ENCODE assay signal across 8 cellular contexts in genomic region chr7:12688771-12689170, GRCh38. TPM values are rescaled to one million over a fixed set of nuclear protein-coding genes. Genes with fewer than 3 reads are reported as not detected.
DNase-seq lines count a peak whose midpoint lies in the region; ATAC-seq and TF ChIP-seq lines count a peak whose summit lies in the region.
"Not testable (repeated sequence)": the region's sequence is repeated elsewhere in the genome, so short reads cannot be mapped to it uniquely, and the experiment has no call there.

No MANE protein-coding gene starts in this region.

- not testable (repeated sequence) for H3K36me3 Mint-ChIP-seq in CD4-positive, CD25-positive, alpha-beta regulatory T cell
- peaks cover 27% of the 10 kb centered on the region for H3K36me3 Mint-ChIP-seq in activated T-helper 17 cell treated with anti-CD3 and anti-CD28 coated beads, Interleukin-2, amount 50 U/mL, for 72 hours (ENCODE audit: low read depth)

- 73% methylated on average over 2 of the region's 2 CpGs for WGBS in right lobe of liver (ENCODE audit: insufficient coverage, low coverage, low lambda C conversion rate, missing lambda C conversion rate)
- WGBS in neuronal stem cell (ENCODE audit: extremely low coverage in 2 of 2, insufficient read length in 2 of 2, insufficient replicate concordance in 1 of 2), 2 donors, result no CpG with 5 or more reads among the region's 2 CpGs
- WGBS in stomach, 5 donors, result 41 to 47% (median 46%) methylated on average over 1 to 2 of the region's 2 CpGs

- ATAC-seq in CD4-positive, CD25-positive, alpha-beta regulatory T cell (ENCODE audit: low read depth in 2 of 2); activated T-helper 17 cell treated with anti-CD3 and anti-CD28 coated beads, Interleukin-2, amount 50 U/mL, for 72 hours (replicated peaks); right lobe of liver: not testable (repeated sequence)

- H2BK5ac ChIP-seq in neuronal stem cell (ENCODE audit: low read length), result not testable (repeated sequence)

- not testable (repeated sequence) for H2BK12ac ChIP-seq in neuronal stem cell (ENCODE audit: low read length)

- H3K23ac ChIP-seq in neuronal stem cell (ENCODE audit: low read depth, low read length, poor library complexity), result not testable (repeated sequence)

- not testable (repeated sequence) for H2AK5ac ChIP-seq in neuronal stem cell (ENCODE audit: low read depth, low read length)

- H2AFZ ChIP-seq in neuronal stem cell (ENCODE audit: low read length), result not testable (repeated sequence)

- not testable (repeated sequence) for H3K27ac ChIP-seq in CD4-positive, CD25-positive, alpha-beta regulatory T cell (ENCODE audit: insufficient read depth, low read length, poor library complexity, severe bottlenecking); right lobe of liver; neuronal stem cell (replicated peaks; ENCODE audit: low read length); stomach

- not testable (repeated sequence) for H3K18ac ChIP-seq in neuronal stem cell (ENCODE audit: low read length)

- H2BK120ac ChIP-seq in neuronal stem cell (ENCODE audit: low read depth, low read length), result not testable (repeated sequence)

- H3K36me3 ChIP-seq in CD4-positive, CD25-positive, alpha-beta regulatory T cell (ENCODE audit: control insufficient read depth, insufficient read depth, low read length); right lobe of liver; stomach: not testable (repeated sequence)
- H3K36me3 ChIP-seq in neuronal stem cell (replicated peaks in 1 of 2; ENCODE audit: control insufficient read depth in 2 of 2, insufficient read depth in 2 of 2, low read length in 2 of 2), result peaks cover 0 to 50% of the 10 kb centered on the region in 2 donors

- not testable (repeated sequence) for H3K9me3 Mint-ChIP-seq in CD4-positive, CD25-positive, alpha-beta regulatory T cell; activated T-helper 17 cell treated with anti-CD3 and anti-CD28 coated beads, Interleukin-2, amount 50 U/mL, for 72 hours

- H4K8ac ChIP-seq in neuronal stem cell (ENCODE audit: low read depth, low read length), result not testable (repeated sequence)

- not testable (repeated sequence) for H3K4me3 ChIP-seq in CD4-positive, CD25-positive, alpha-beta regulatory T cell (ENCODE audit: low read depth, low read length)
- peak overlapping the region; percentile 72 for H3K4me3 ChIP-seq in NB4 (ENCODE audit: low read depth, low read length)
- H3K4me3 ChIP-seq in choroid plexus epithelial cell (ENCODE audit: low read depth, low read length), result peak overlapping the region; percentile 49
- peak overlapping the region; percentile 52 for H3K4me3 ChIP-seq in fibroblast of the aortic adventitia (ENCODE audit: low read depth, low read length)
- H3K4me3 ChIP-seq in right lobe of liver, result peak overlapping the region in 2 of 3 donors; percentile 5 to 15
- H3K4me3 ChIP-seq in neuronal stem cell (ENCODE audit: low read length in 2 of 2), result peak overlapping the region in 1 of 2 donors; percentile 68
- H3K4me3 ChIP-seq in stomach, result peak overlapping the region; percentile 64 to 97 (median 86)

- TF ChIP-seq CTCF in NB4 (IDR thresholded peaks at IDR 0.05; ENCODE audit: low read depth, low read length); choroid plexus epithelial cell (conservative IDR thresholded peaks at IDR 0.05; ENCODE audit: low read depth, low read length); fibroblast of the aortic adventitia (IDR thresholded peaks at IDR 0.05; ENCODE audit: insufficient read depth, low read length); right lobe of liver (IDR thresholded peaks at IDR 0.05); stomach (IDR thresholded peaks at IDR 0.05): not testable (repeated sequence)

- not testable (repeated sequence) for H3K27me3 Mint-ChIP-seq in CD4-positive, CD25-positive, alpha-beta regulatory T cell; activated T-helper 17 cell treated with anti-CD3 and anti-CD28 coated beads, Interleukin-2, amount 50 U/mL, for 72 hours

- H3K27ac Mint-ChIP-seq in CD4-positive, CD25-positive, alpha-beta regulatory T cell, result peak overlapping the region in 1 of 3 donors; percentile 93
- H3K27ac Mint-ChIP-seq in activated T-helper 17 cell treated with anti-CD3 and anti-CD28 coated beads, Interleukin-2, amount 50 U/mL, for 72 hours, result not testable (repeated sequence)

- H3K79me1 ChIP-seq in neuronal stem cell (ENCODE audit: low read depth, low read length), result not testable (repeated sequence)

- H3K9ac ChIP-seq in neuronal stem cell (ENCODE audit: low read depth, low read length, poor library complexity), result not testable (repeated sequence)

- TF ChIP-seq POLR2A in NB4 (IDR thresholded peaks at IDR 0.05; ENCODE audit: extremely low read depth, insufficient read length); right lobe of liver (IDR thresholded peaks at IDR 0.05); stomach (IDR thresholded peaks at IDR 0.05): not testable (repeated sequence)

- peaks cover 15% of the 10 kb centered on the region for H3K4me1 ChIP-seq in CD4-positive, CD25-positive, alpha-beta regulatory T cell (ENCODE audit: control insufficient read depth, insufficient read depth, low read length, poor library complexity, severe bottlenecking)
- H3K4me1 ChIP-seq in right lobe of liver; neuronal stem cell (ENCODE audit: control insufficient read depth in 2 of 2, insufficient read depth in 1 of 2, low read depth in 1 of 2, low read length in 2 of 2): not testable (repeated sequence)
- H3K4me1 ChIP-seq in stomach, result peaks cover 3 to 53% (median 28%) of the 10 kb centered on the region in 4 donors

- not testable (repeated sequence) for H3K9me3 ChIP-seq in CD4-positive, CD25-positive, alpha-beta regulatory T cell (ENCODE audit: control insufficient read depth in 2 of 2, low read length in 2 of 2); right lobe of liver; neuronal stem cell (replicated peaks in 1 of 2; ENCODE audit: control insufficient read depth in 2 of 2, insufficient read depth in 1 of 2, low read depth in 1 of 2, low read length in 2 of 2); stomach

- peak overlapping the region; percentile 11 for H3K4me2 ChIP-seq in neuronal stem cell (ENCODE audit: insufficient read depth, low read length, poor library complexity, severe bottlenecking)

- H3K27me3 ChIP-seq in CD4-positive, CD25-positive, alpha-beta regulatory T cell (ENCODE audit: control insufficient read depth, insufficient read depth, low read length); right lobe of liver; neuronal stem cell (ENCODE audit: control insufficient read depth in 3 of 3, insufficient read depth in 3 of 3, low read depth in 1 of 3, low read length in 3 of 3); stomach: not testable (repeated sequence)

- not testable (repeated sequence) for H4K91ac ChIP-seq in neuronal stem cell (ENCODE audit: low read depth, low read length, poor library complexity)

- peaks cover 22 to 52% (median 44%) of the 10 kb centered on the region in 4 donors for H3K4me1 Mint-ChIP-seq in CD4-positive, CD25-positive, alpha-beta regulatory T cell
- H3K4me1 Mint-ChIP-seq in activated T-helper 17 cell treated with anti-CD3 and anti-CD28 coated beads, Interleukin-2, amount 50 U/mL, for 72 hours, result peaks cover 17% of the 10 kb centered on the region

- H2BK15ac ChIP-seq in neuronal stem cell (ENCODE audit: low read length), result not testable (repeated sequence)

- not testable (repeated sequence) for TF ChIP-seq EP300 in stomach (IDR thresholded peaks at IDR 0.05)

- DNase-seq in CD4-positive, CD25-positive, alpha-beta regulatory T cell; NB4 (ENCODE audit: low read depth); choroid plexus epithelial cell (ENCODE audit: low read depth); fibroblast of the aortic adventitia (ENCODE audit: low read depth); right lobe of liver; neuronal stem cell (ENCODE audit: low spot score); stomach: not testable (repeated sequence)

- intact Hi-C loops in right lobe of liver (cut with DNase I), result loop anchor here in 1 of 2 donors (10.0 kb wide), 1 partner anchor 426 kb away; no protein-coding TSS in a partner anchor
- intact Hi-C loops in stomach (cut with DNase I; ENCODE audit: low total_unique reads), result not testable (repeated sequence)

- not testable (repeated sequence) for H3K14ac ChIP-seq in neuronal stem cell (ENCODE audit: low read length)

- H3K4ac ChIP-seq in neuronal stem cell (ENCODE audit: low read length), result not testable (repeated sequence)

- peak overlapping the region in 3 of 4 donors; percentile 28 to 95 (median 94) for H3K4me3 Mint-ChIP-seq in CD4-positive, CD25-positive, alpha-beta regulatory T cell
- H3K4me3 Mint-ChIP-seq in activated T-helper 17 cell treated with anti-CD3 and anti-CD28 coated beads, Interleukin-2, amount 50 U/mL, for 72 hours, result peak overlapping the region; percentile 92

RNA-seq across cellular contexts. Expression of gene ARL4A, which starts 1.3 kb away (rescaled TPM):
- total RNA-seq in CD4-positive, CD25-positive, alpha-beta regulatory T cell, result 52.0 TPM
- polyA plus RNA-seq in CD4-positive, CD25-positive, alpha-beta regulatory T cell, result 10 to 100 TPM; 28.6 to 40.8 (median 34.0) TPM
- 10 to 100 TPM; 12.4 to 17.0 TPM for total RNA-seq in activated T-helper 17 cell treated with anti-CD3 and anti-CD28 coated beads, Interleukin-2, amount 50 U/mL, for 72 hours
- 13.2 and 25.8 TPM in 2 replicates for total RNA-seq in fibroblast of the aortic adventitia (ENCODE audit: low replicate concordance)
- total RNA-seq in right lobe of liver, result 10 to 100 TPM in 2 of 6 experiments, 1 to 10 TPM in 4; 4.4 to 19.2 (median 8.3) TPM
- polyA plus RNA-seq in neuronal stem cell (2013, experiment 1 of 2), result 21.3 TPM
- polyA plus RNA-seq in neuronal stem cell (2013, experiment 2 of 2), result 22.6 TPM
- 10 to 100 TPM in 4 of 5 donors, 1 to 10 TPM in 1; 1.2 to 55.4 (median 17.4) TPM for total RNA-seq in stomach
- 10 to 100 TPM; 25.4 to 46.5 (median 37.3) TPM for polyA plus RNA-seq in stomach
